In genomic region chr2:68124321-68124720, GRCh38 we compare ENCODE assay signal across 18 cellular contexts. TPM values are rescaled to one million over a fixed set of nuclear protein-coding genes. Genes with fewer than 3 reads are reported as not detected.
A peak's percentile ranks its signal among the peaks of the same experiment; 100 is the strongest.
DNase-seq lines count a peak whose midpoint lies in the region; ATAC-seq and TF ChIP-seq lines count a peak whose summit lies in the region.
"Had no signal": no experiment of that assay in that cellular context is flagged by ENCODE, and none has a peak within 500 bp of the region (broad histone marks: within the 10 kb centered on the region; RNA-seq: fewer than 3 reads in every experiment).

No MANE protein-coding gene starts in this region.

- H3K27me3 ChIP-seq in adipocyte (replicated peaks; ENCODE audit: control insufficient read depth, insufficient read depth, low read length) = no peaks in the 10 kb centered on the region
- H3K27me3 ChIP-seq in subcutaneous abdominal adipose tissue (ENCODE audit: control insufficient read depth in 5 of 5, insufficient read depth in 4 of 5, low read length in 5 of 5) = no peaks in the 10 kb centered on the region
- H3K27me3 ChIP-seq: Peyer's patch had no signal

- DNase-seq in ELR (ENCODE audit: low read depth) (peak; percentile 26), adipocyte (ENCODE audit: low read depth) (peak; percentile 24), fibroblast of the aortic adventitia (ENCODE audit: low read depth) (peak; percentile 39), head of caudate nucleus (no peak)
- DNase-seq: Caco-2; CD4-positive, alpha-beta T cell; MM.1S; NCI-H1092; NCI-H146; NCI-H2029 treated with DMSO at 0.1 percent for 48 hours; NCI-H2171 treated with DMSO at 0.1 percent for 48 hours; NCI-H446 treated with DMSO at 0.1 percent for 48 hours; NCI-H69; Peyer's patch had no signal

- no peak for TF ChIP-seq CTCF in fibroblast of the aortic adventitia (IDR thresholded peaks at IDR 0.05; ENCODE audit: insufficient read depth, low read length)

- intact Hi-C loops in head of caudate nucleus (cut with DNase I) = loop anchor here (5.0 kb wide), 1 partner anchor 318 kb away; no protein-coding TSS in a partner anchor

- H3K4me3 ChIP-seq in adipocyte (ENCODE audit: low read length) (no peak overlapping the region), fibroblast of the aortic adventitia (ENCODE audit: low read depth, low read length) (no peak overlapping the region), subcutaneous abdominal adipose tissue (ENCODE audit: low read depth in 1 of 5, low read length in 5 of 5) (peak overlapping the region in 1 of 5 donors; percentile 4)
- H3K4me3 ChIP-seq: HAP-1, Peyer's patch had no signal

- H3K36me3 ChIP-seq in adipocyte (ENCODE audit: control insufficient read depth, insufficient read depth, low read length, severe bottlenecking) (no peaks in the 10 kb centered on the region), subcutaneous abdominal adipose tissue (ENCODE audit: control insufficient read depth in 5 of 5, insufficient read depth in 5 of 5, low read length in 5 of 5) (peaks cover 0 to 4% (median 3%) of the 10 kb centered on the region in 5 donors)
- H3K36me3 ChIP-seq: HAP-1, Peyer's patch had no signal

- H3K9ac ChIP-seq in adipocyte (ENCODE audit: low read length) = peak overlapping the region; percentile 7
- no peak overlapping the region for H3K9ac ChIP-seq in subcutaneous abdominal adipose tissue (ENCODE audit: low read length in 5 of 5)

- ATAC-seq in GM21825 (IDR thresholded peaks at IDR 0.05; ENCODE audit: unreplicated experiment) = no peak
- no peak for ATAC-seq in GM18498 (IDR thresholded peaks at IDR 0.05; ENCODE audit: unreplicated experiment)

- H3K9me3 ChIP-seq in adipocyte (ENCODE audit: control insufficient read depth, low read length) (no peaks in the 10 kb centered on the region), subcutaneous abdominal adipose tissue (ENCODE audit: control insufficient read depth in 5 of 5, low read length in 5 of 5) (no peaks in the 10 kb centered on the region)
- H3K9me3 ChIP-seq: Caco-2, HAP-1, Peyer's patch had no signal

- H3K27ac ChIP-seq in subcutaneous abdominal adipose tissue (ENCODE audit: low read depth, low read length) = peak overlapping the region; percentile 80
- H3K27ac ChIP-seq: Peyer's patch had no signal

- H3K4me1 ChIP-seq in adipocyte (ENCODE audit: control insufficient read depth, insufficient read depth, low read length) (peaks cover 33% of the 10 kb centered on the region), subcutaneous abdominal adipose tissue (ENCODE audit: control insufficient read depth in 5 of 5, insufficient read depth in 5 of 5, low read length in 5 of 5) (peaks cover 2 to 23% (median 14%) of the 10 kb centered on the region in 5 donors)
- H3K4me1 ChIP-seq: HAP-1 had no signal

RNA-seq across cellular contexts. Expression of gene PNO1, which starts 33.4 kb away (rescaled TPM):
- total RNA-seq in fibroblast of the aortic adventitia (ENCODE audit: low replicate concordance) = 4.1 and 9.5 TPM in 2 replicates

Comparison
In these comparisons a context has a peak if more than half of its experiments do, and no peak if none do; other contexts are left out.
1. DNase-seq: peak in ELR (single experiment), adipocyte (single experiment) and fibroblast of the aortic adventitia (single experiment); none in head of caudate nucleus (0 of 42).